ENCODE assay signal across 1 cellular context in genomic region chr11:124768914-124769313, GRCh38.
TF ChIP-seq lines count a peak whose summit lies in the region.

No MANE protein-coding gene starts in this region.

TF ChIP-seq in SK-N-SH treated with all-trans-retinoic acid at 6 μM for 48 hours, 23 proteins besides CTCF, POLR2A, EP300 and RAD21:
- TF ChIP-seq ZNF70 (CRISPR knock-in tag; IDR thresholded peaks at IDR 0.05) (no peak), TCF4 (CRISPR knock-in tag; IDR thresholded peaks at IDR 0.05; ENCODE audit: borderline replicate concordance) (no peak), RARB (CRISPR knock-in tag; IDR thresholded peaks at IDR 0.05) (no peak), GLIS3 (CRISPR knock-in tag; IDR thresholded peaks at IDR 0.05) (no peak), TSHZ2 (CRISPR knock-in tag; IDR thresholded peaks at IDR 0.05) (no peak), TOX (CRISPR knock-in tag; IDR thresholded peaks at IDR 0.05; ENCODE audit: borderline replicate concordance) (no peak), ARNTL (CRISPR knock-in tag; IDR thresholded peaks at IDR 0.05; ENCODE audit: borderline replicate concordance, low read depth) (no peak), SNAI2 (CRISPR knock-in tag; IDR thresholded peaks at IDR 0.05) (no peak), OSR1 (CRISPR knock-in tag; IDR thresholded peaks at IDR 0.05) (no peak)
